Comparison of ENCODE assay signal across 30 cellular contexts in the genomic region with DNA sequence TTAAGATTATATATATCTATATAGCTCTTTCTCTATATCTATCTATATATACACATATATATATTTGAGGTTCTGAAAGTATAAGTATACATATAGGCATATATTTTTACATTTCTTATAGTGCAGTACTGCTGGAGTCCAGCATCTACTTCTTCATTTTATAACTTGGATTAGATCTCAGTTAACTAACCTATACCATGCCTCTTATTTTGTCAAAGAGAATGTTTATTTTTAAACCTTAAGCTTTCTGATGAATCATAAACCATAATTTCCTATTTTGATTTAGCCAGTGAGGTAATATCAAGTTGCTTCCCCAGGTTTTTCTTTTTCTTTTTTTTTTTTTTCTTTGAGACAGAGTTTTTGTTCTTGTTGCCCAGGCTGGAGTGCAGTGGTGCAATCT.
"Had no signal": no experiment of that assay in that cellular context is flagged by ENCODE, and none has a peak within 500 bp of the region (broad histone marks: within the 10 kb centered on the region; RNA-seq: fewer than 3 reads in every experiment).

No MANE protein-coding gene starts in this region.

- DNase-seq: colonic mucosa; effector CD8-positive, alpha-beta T cell; endodermal cell; foreskin fibroblast; gastrocnemius medialis; head of caudate nucleus; left cardiac atrium; left lung; mesenchymal stem cell; mucosa of descending colon; naive B cell; ovary; posterior cingulate gyrus; psoas muscle; right cardiac atrium; small intestine; stimulated activated CD4-positive, alpha-beta T cell treated with anti-CD3 and anti-CD28 coated beads, Interleukin-15, amount 100 ng/mL, for 24 hours; stimulated activated CD4-positive, alpha-beta T cell treated with anti-CD3 and anti-CD28 coated beads, Interleukin-2, amount 100 ng/mL, for 48 hours; stimulated activated CD8-positive, alpha-beta memory T cell treated with anti-CD3 and anti-CD28 coated beads, Interleukin-4, amount 100 ng/mL, for 48 hours; stimulated activated naive CD4-positive, alpha-beta T cell; stimulated activated naive CD8-positive, alpha-beta T cell treated with anti-CD3 and anti-CD28 coated beads, Interleukin-15, amount 100 ng/mL, for 72 hours; transverse colon; upper lobe of right lung; uterus had no signal

- H3K4me3 ChIP-seq: colonic mucosa, gastrocnemius medialis, hepatocyte, left lung, mucosa of descending colon, ovary, psoas muscle, suprapubic skin, transverse colon, upper lobe of right lung, uterus had no signal

- H3K9me3 ChIP-seq: colonic mucosa had no signal

- H2AFZ ChIP-seq: hepatocyte had no signal

- ATAC-seq: esophagus mucosa; gastrocnemius medialis; left cardiac atrium; left lung; mucosa of descending colon; natural killer cell treated with Interleukin-12 subunit alpha and Interleukin-12 subunit beta and Interleukin-15 and Interleukin-18, amount 100 ng/mL, for 72 hours; psoas muscle; right cardiac atrium; stimulated activated naive CD8-positive, alpha-beta T cell treated with anti-CD3 and anti-CD28 coated beads, Interleukin-15, amount 100 ng/mL, for 72 hours; upper lobe of right lung had no signal

- H3K36me3 ChIP-seq: neutrophil, uterus had no signal

- H3K4me1 ChIP-seq: colonic mucosa, gastrocnemius medialis, left lung, psoas muscle, suprapubic skin, transverse colon, upper lobe of right lung, uterus had no signal

- H3K27me3 ChIP-seq: colonic mucosa, hepatocyte, left lung, neutrophil, ovary, suprapubic skin, transverse colon, upper lobe of right lung, uterus had no signal

- H3K4me2 ChIP-seq: hepatocyte had no signal

- H3K27ac ChIP-seq: colonic mucosa, epithelial cell of prostate, gastrocnemius medialis, hepatocyte, left lung, neutrophil, ovary, psoas muscle, suprapubic skin, transverse colon, upper lobe of right lung, uterus had no signal
